6 cellular contexts compared by ENCODE assay signal in genomic region chr19:31667106-31667505, GRCh38.
"Had no signal": no experiment of that assay in that cellular context is flagged by ENCODE, and none has a peak within 500 bp of the region (broad histone marks: within the 10 kb centered on the region; RNA-seq: fewer than 3 reads in every experiment).

No MANE protein-coding gene starts in this region.

- H3K4me2 ChIP-seq: GM23338 had no signal

- FAIRE-seq: HepG2 had no signal

- H3K4me3 ChIP-seq: GM23338, HAP-1 had no signal

- ATAC-seq: GM23338, HCT116, HepG2 had no signal

- H3K9me3 ChIP-seq: HAP-1 had no signal

- H3K4me1 ChIP-seq: HAP-1 had no signal

- H3K36me3 ChIP-seq: HAP-1 had no signal

- DNase-seq: HFFc6, KBM-7 had no signal
